ENCODE assay signal across 12 cellular contexts in genomic region chr11:95345651-95346050, GRCh38.
A peak's percentile ranks its signal among the peaks of the same experiment; 100 is the strongest.
DNase-seq lines count a peak whose midpoint lies in the region; ATAC-seq and TF ChIP-seq lines count a peak whose summit lies in the region.
"Had no signal": no experiment of that assay in that cellular context is flagged by ENCODE, and none has a peak within 500 bp of the region (broad histone marks: within the 10 kb centered on the region; RNA-seq: fewer than 3 reads in every experiment).

No MANE protein-coding gene starts in this region.

- H3K27ac ChIP-seq in sigmoid colon: no peak overlapping the region
- peak overlapping the region in 1 of 4 donors; percentile 36 for H3K27ac ChIP-seq in esophagus squamous epithelium

- no peak overlapping the region for H3K27ac Mint-ChIP-seq in activated T-cell treated with anti-CD3 and anti-CD28 coated beads, Interleukin-2, amount 50 U/mL, for 72 hours
- H3K27ac Mint-ChIP-seq: mesothelial cell of epicardium, type B pancreatic cell had no signal

- H3K27me3 ChIP-seq in sigmoid colon (no peaks in the 10 kb centered on the region), esophagus squamous epithelium (no peaks in the 10 kb centered on the region)

- H3K4me1 ChIP-seq in sigmoid colon (peaks cover 0 to 1% (median 0%) of the 10 kb centered on the region in 4 donors), esophagus squamous epithelium (peaks cover 5 to 42% (median 10%) of the 10 kb centered on the region in 3 donors)

- TF ChIP-seq CTCF in sigmoid colon (IDR thresholded peaks at IDR 0.05) (no peak), esophagus squamous epithelium (IDR thresholded peaks at IDR 0.05) (no peak)

- H3K4me3 Mint-ChIP-seq in activated T-cell treated with anti-CD3 and anti-CD28 coated beads, Interleukin-2, amount 50 U/mL, for 72 hours: peak overlapping the region in 1 of 2 donors; percentile 41
- H3K4me3 Mint-ChIP-seq: mesothelial cell of epicardium, type B pancreatic cell had no signal

- TF ChIP-seq POLR2A in sigmoid colon (IDR thresholded peaks at IDR 0.05) (no peak), esophagus squamous epithelium (IDR thresholded peaks at IDR 0.05) (no peak)

- peaks cover 4 to 10% of the 10 kb centered on the region in 2 donors for H3K9me3 Mint-ChIP-seq in activated T-cell treated with anti-CD3 and anti-CD28 coated beads, Interleukin-2, amount 50 U/mL, for 72 hours

- ATAC-seq in GM18517 (IDR thresholded peaks at IDR 0.05; ENCODE audit: unreplicated experiment) (peak; percentile 74), GM21381 (IDR thresholded peaks at IDR 0.05; ENCODE audit: unreplicated experiment) (peak; percentile 79), HG03095 (IDR thresholded peaks at IDR 0.05; ENCODE audit: unreplicated experiment) (peak; percentile 84)
- ATAC-seq in activated T-cell treated with anti-CD3 and anti-CD28 coated beads, Interleukin-2, amount 50 U/mL, for 72 hours (replicated peaks in 1 of 2): peak; percentile 83 to 90

- no peak for TF ChIP-seq EP300 in sigmoid colon (IDR thresholded peaks at IDR 0.05)

- intact Hi-C loops in sigmoid colon (cut with DNase I): no loop called here
- intact Hi-C loops in esophagus squamous epithelium (cut with DNase I): loop anchor here (10.0 kb wide), 1 partner anchor 359 kb away; no protein-coding TSS in a partner anchor

- peaks cover 10 to 12% of the 10 kb centered on the region in 2 donors for H3K36me3 Mint-ChIP-seq in activated T-cell treated with anti-CD3 and anti-CD28 coated beads, Interleukin-2, amount 50 U/mL, for 72 hours (ENCODE audit: insufficient read depth in 2 of 2)

- no peaks in the 10 kb centered on the region for H3K36me3 ChIP-seq in sigmoid colon
- H3K36me3 ChIP-seq in esophagus squamous epithelium: no peaks in the 10 kb centered on the region

- H3K9me3 ChIP-seq in sigmoid colon (no peaks in the 10 kb centered on the region), esophagus squamous epithelium (peaks cover 0 to 12% (median 0%) of the 10 kb centered on the region in 3 donors)

- peaks cover 12% of the 10 kb centered on the region for H3K27me3 Mint-ChIP-seq in activated T-cell treated with anti-CD3 and anti-CD28 coated beads, Interleukin-2, amount 50 U/mL, for 72 hours (ENCODE audit: low read depth)

- no peak for DNase-seq in activated T-cell treated with anti-CD3 and anti-CD28 coated beads, Interleukin-2, amount 50 U/mL, for 72 hours
- no peak for DNase-seq in stimulated activated naive CD4-positive, alpha-beta T cell (lab: John Stamatoyannopoulos, UW)
- DNase-seq in sigmoid colon (no peak), esophagus squamous epithelium (lab: John Stamatoyannopoulos, UW) (no peak)
- no peak for DNase-seq in stimulated activated CD4-positive, alpha-beta T cell treated with anti-CD3 and anti-CD28 coated beads, Interleukin-1b, Interleukin-23, amount 100 ng/mL, for 48 hours
- DNase-seq: activated CD8-positive, alpha-beta memory T cell treated with anti-CD3 and anti-CD28 coated beads for 24 hours; NCI-H774 had no signal

- H3K4me1 Mint-ChIP-seq in activated T-cell treated with anti-CD3 and anti-CD28 coated beads, Interleukin-2, amount 50 U/mL, for 72 hours (ENCODE audit: low read depth): peaks cover 36% of the 10 kb centered on the region

- H3K4me3 ChIP-seq in sigmoid colon (no peak overlapping the region), esophagus squamous epithelium (no peak overlapping the region)
